8 cellular contexts compared by ENCODE assay signal in the genomic region with DNA sequence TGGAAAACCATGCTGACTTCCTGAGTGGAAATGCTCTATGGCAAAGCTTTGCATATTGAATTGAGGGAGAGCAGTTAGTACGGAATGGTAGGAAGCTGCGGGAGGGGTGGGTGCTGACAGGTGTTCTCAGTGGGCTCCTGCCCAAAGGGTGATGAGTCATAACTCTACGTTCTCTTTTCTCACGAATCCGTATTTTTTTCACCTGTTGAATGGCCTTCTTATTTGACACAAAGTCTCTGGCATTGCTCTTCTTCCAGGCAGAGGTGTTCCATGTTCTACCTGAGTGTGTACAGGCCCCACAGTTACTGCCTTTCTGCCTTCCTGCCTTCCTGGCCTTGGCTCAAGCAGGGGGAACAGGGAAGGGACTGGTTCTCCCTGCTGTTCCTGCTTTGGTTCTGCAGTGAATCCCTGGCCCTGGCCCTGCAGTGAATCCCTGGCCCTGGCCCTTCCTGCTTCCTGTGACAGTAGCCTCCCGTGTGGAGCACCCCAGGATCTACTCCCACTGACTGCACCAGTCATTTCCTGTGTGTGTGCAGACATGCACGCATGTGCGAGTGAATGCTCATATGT. TPM values are rescaled to one million over a fixed set of nuclear protein-coding genes. Genes with fewer than 3 reads are reported as not detected.
DNase-seq lines count a peak whose midpoint lies in the region; ATAC-seq and TF ChIP-seq lines count a peak whose summit lies in the region.

No MANE protein-coding gene starts in this region.

- H3K36me3 ChIP-seq in upper lobe of right lung (peaks cover 17% of the 10 kb centered on the region), ovary (no peaks in the 10 kb centered on the region)
- peaks cover 4% of the 10 kb centered on the region for H3K36me3 ChIP-seq in effector memory CD4-positive, alpha-beta T cell (ENCODE audit: control insufficient read depth, insufficient read depth, low read length)

- H3K27me3 Mint-ChIP-seq in activated CD8-positive, alpha-beta T cell treated with anti-CD3 and anti-CD28 coated beads for 36 hours: no peaks in the 10 kb centered on the region
- H3K27me3 Mint-ChIP-seq in activated CD8-positive, alpha-beta T cell treated with anti-CD3 and anti-CD28 coated beads, Interleukin-2, amount 10 ng/mL, durations not matched to agents 7 days and 5 days (ENCODE audit: low read depth): no peaks in the 10 kb centered on the region

- POLR2A ChIA-PET in activated CD8-positive, alpha-beta T cell treated with anti-CD3 and anti-CD28 coated beads for 36 hours (lab: Charles Lee): no interaction called here
- POLR2A ChIA-PET in activated CD8-positive, alpha-beta T cell treated with anti-CD3 and anti-CD28 coated beads, Interleukin-2, amount 10 ng/mL, durations not matched to agents 7 days and 5 days (lab: Charles Lee): no interaction called here

- H3K4me3 Mint-ChIP-seq in activated CD8-positive, alpha-beta T cell treated with anti-CD3 and anti-CD28 coated beads for 36 hours: no peak overlapping the region
- no peak overlapping the region for H3K4me3 Mint-ChIP-seq in activated CD8-positive, alpha-beta T cell treated with anti-CD3 and anti-CD28 coated beads, Interleukin-2, amount 10 ng/mL, durations not matched to agents 7 days and 5 days

- intact Hi-C loops in activated CD8-positive, alpha-beta T cell treated with anti-CD3 and anti-CD28 coated beads for 36 hours (cut with micrococcal nuclease): no loop called here
- intact Hi-C loops in upper lobe of right lung (cut with DNase I) (no loop called here), ovary (cut with DNase I) (no loop called here)

- peaks cover 27% of the 10 kb centered on the region for H3K4me1 Mint-ChIP-seq in activated CD8-positive, alpha-beta T cell treated with anti-CD3 and anti-CD28 coated beads for 36 hours (ENCODE audit: low read depth)
- H3K4me1 Mint-ChIP-seq in activated CD8-positive, alpha-beta T cell treated with anti-CD3 and anti-CD28 coated beads, Interleukin-2, amount 10 ng/mL, durations not matched to agents 7 days and 5 days (ENCODE audit: low read depth): peaks cover 39% of the 10 kb centered on the region

- H3K4me1 ChIP-seq in upper lobe of right lung: peaks cover 44% of the 10 kb centered on the region
- H3K4me1 ChIP-seq in effector memory CD4-positive, alpha-beta T cell (ENCODE audit: control insufficient read depth, insufficient read depth, low read length, poor library complexity, severe bottlenecking): no peaks in the 10 kb centered on the region
- peaks cover 2% of the 10 kb centered on the region for H3K4me1 ChIP-seq in ovary (ENCODE audit: insufficient read depth)

- ATAC-seq in activated CD8-positive, alpha-beta T cell treated with anti-CD3 and anti-CD28 coated beads for 36 hours: no peak
- no peak for ATAC-seq in activated CD8-positive, alpha-beta T cell treated with anti-CD3 and anti-CD28 coated beads, Interleukin-2, amount 10 ng/mL, durations not matched to agents 7 days and 5 days
- ATAC-seq in upper lobe of right lung: peak; percentile 23

- no peak for DNase-seq in activated CD8-positive, alpha-beta T cell treated with anti-CD3 and anti-CD28 coated beads for 36 hours
- DNase-seq in activated CD8-positive, alpha-beta T cell treated with anti-CD3 and anti-CD28 coated beads, Interleukin-2, amount 10 ng/mL, durations not matched to agents 7 days and 5 days: no peak
- DNase-seq in NCI-H226 (peak; percentile 58), glomerular visceral epithelial cell (ENCODE audit: extremely low spot score) (peak; percentile 42), upper lobe of right lung (no peak), ovary (no peak)
- no peak for DNase-seq in effector memory CD4-positive, alpha-beta T cell
- DNase-seq in effector CD8-positive, alpha-beta T cell (lab: John Stamatoyannopoulos, UW): no peak

- CTCF ChIA-PET in activated CD8-positive, alpha-beta T cell treated with anti-CD3 and anti-CD28 coated beads for 36 hours (lab: Charles Lee): interaction anchor here (2.0 kb wide), 1 partner anchor 68 kb away, joined by 7 read pairs; no protein-coding TSS in a partner anchor
- CTCF ChIA-PET in activated CD8-positive, alpha-beta T cell treated with anti-CD3 and anti-CD28 coated beads, Interleukin-2, amount 10 ng/mL, durations not matched to agents 7 days and 5 days (lab: Charles Lee): interaction anchor here (1.5 kb wide), 1 partner anchor 320 kb away, joined by 4 read pairs; no protein-coding TSS in a partner anchor

- peak overlapping the region; percentile 32 for H3K27ac Mint-ChIP-seq in activated CD8-positive, alpha-beta T cell treated with anti-CD3 and anti-CD28 coated beads for 36 hours
- H3K27ac Mint-ChIP-seq in activated CD8-positive, alpha-beta T cell treated with anti-CD3 and anti-CD28 coated beads, Interleukin-2, amount 10 ng/mL, durations not matched to agents 7 days and 5 days: no peak overlapping the region

- no peaks in the 10 kb centered on the region for H3K9me3 Mint-ChIP-seq in activated CD8-positive, alpha-beta T cell treated with anti-CD3 and anti-CD28 coated beads for 36 hours
- no peaks in the 10 kb centered on the region for H3K9me3 Mint-ChIP-seq in activated CD8-positive, alpha-beta T cell treated with anti-CD3 and anti-CD28 coated beads, Interleukin-2, amount 10 ng/mL, durations not matched to agents 7 days and 5 days (ENCODE audit: insufficient read depth)

- WGBS in ovary, 3 donors: 68 to 77% (median 71%) methylated on average over 8 of the region's 8 CpGs

- H3K27me3 ChIP-seq in upper lobe of right lung (no peaks in the 10 kb centered on the region), ovary (no peaks in the 10 kb centered on the region)
- no peaks in the 10 kb centered on the region for H3K27me3 ChIP-seq in effector memory CD4-positive, alpha-beta T cell (replicated peaks; ENCODE audit: control insufficient read depth, insufficient read depth, low read length, poor library complexity, severe bottlenecking)

- no peak for TF ChIP-seq CTCF in activated CD8-positive, alpha-beta T cell treated with anti-CD3 and anti-CD28 coated beads for 36 hours (IDR thresholded peaks at IDR 0.05)
- TF ChIP-seq CTCF in upper lobe of right lung (IDR thresholded peaks at IDR 0.05): no peak
- TF ChIP-seq CTCF in ovary (IDR thresholded peaks at IDR 0.05): no peak

- peak overlapping the region; percentile 8 for H3K27ac ChIP-seq in upper lobe of right lung
- H3K27ac ChIP-seq in effector memory CD4-positive, alpha-beta T cell (ENCODE audit: insufficient read depth, low read length, poor library complexity, severe bottlenecking): no peak overlapping the region
- no peak overlapping the region for H3K27ac ChIP-seq in ovary

- TF ChIP-seq EP300 in ovary (IDR thresholded peaks at IDR 0.05): no peak

- no peak for TF ChIP-seq POLR2A in ovary (IDR thresholded peaks at IDR 0.05)

- no peaks in the 10 kb centered on the region for H3K9me3 ChIP-seq in upper lobe of right lung
- H3K9me3 ChIP-seq in effector memory CD4-positive, alpha-beta T cell (ENCODE audit: control insufficient read depth, low read length): no peaks in the 10 kb centered on the region
- H3K9me3 ChIP-seq in ovary: no peaks in the 10 kb centered on the region

- H3K36me3 Mint-ChIP-seq in activated CD8-positive, alpha-beta T cell treated with anti-CD3 and anti-CD28 coated beads for 36 hours (ENCODE audit: low read depth): peaks cover 15% of the 10 kb centered on the region
- peaks cover 14% of the 10 kb centered on the region for H3K36me3 Mint-ChIP-seq in activated CD8-positive, alpha-beta T cell treated with anti-CD3 and anti-CD28 coated beads, Interleukin-2, amount 10 ng/mL, durations not matched to agents 7 days and 5 days (ENCODE audit: low read depth)

- no peak overlapping the region for H3K4me3 ChIP-seq in upper lobe of right lung
- H3K4me3 ChIP-seq in effector memory CD4-positive, alpha-beta T cell (ENCODE audit: insufficient read depth, low read depth, low read length, poor library complexity, severe bottlenecking): no peak overlapping the region
- H3K4me3 ChIP-seq in ovary: no peak overlapping the region

RNA-seq across cellular contexts. Expression of a gene that starts 31.9 kb away (rescaled TPM):
- 10 to 100 TPM; 24.1 to 24.3 TPM for total RNA-seq in activated CD8-positive, alpha-beta T cell treated with anti-CD3 and anti-CD28 coated beads for 36 hours
- total RNA-seq in activated CD8-positive, alpha-beta T cell treated with anti-CD3 and anti-CD28 coated beads, Interleukin-2, amount 10 ng/mL, durations not matched to agents 7 days and 5 days: 10 to 100 TPM; 28.6 to 28.7 TPM
- total RNA-seq in upper lobe of right lung: 49.6 TPM
- 10 to 100 TPM; 11.7 to 17.7 (median 14.9) TPM for total RNA-seq in ovary
- 10 to 100 TPM in 1 of 2 donors, 1 to 10 TPM in 1; 7.1 to 16.1 TPM for polyA plus RNA-seq in ovary

Comparison
In these comparisons a context has a peak if more than half of its experiments do, and no peak if none do; other contexts are left out.
1. DNase-seq: peak in NCI-H226 (single experiment) and glomerular visceral epithelial cell (single experiment); none in activated CD8-positive, alpha-beta T cell treated with anti-CD3 and anti-CD28 coated beads for 36 hours (single experiment), activated CD8-positive, alpha-beta T cell treated with anti-CD3 and anti-CD28 coated beads, Interleukin-2, amount 10 ng/mL, durations not matched to agents 7 days and 5 days (single experiment), upper lobe of right lung (single experiment), effector memory CD4-positive, alpha-beta T cell (0 of 3), effector CD8-positive, alpha-beta T cell (single experiment) and ovary (0 of 5).